9 cellular contexts compared by ENCODE assay signal in genomic region chr11:12864316-12865156, GRCh38.
DNase-seq lines count a peak whose midpoint lies in the region; ATAC-seq and TF ChIP-seq lines count a peak whose summit lies in the region.
"Had no signal": no experiment of that assay in that cellular context is flagged by ENCODE, and none has a peak within 500 bp of the region (broad histone marks: within the 10 kb centered on the region; RNA-seq: fewer than 3 reads in every experiment).

No MANE protein-coding gene starts in this region.

- peak overlapping the region; percentile 62 for H3K4me2 ChIP-seq in GM23338

- H3K27ac Mint-ChIP-seq in GM23338 = peak overlapping the region; percentile 99
- H3K27ac Mint-ChIP-seq: activated B cell treated with CpG ODN at 0.5 μM for 24 hours had no signal

- H3K4me3 Mint-ChIP-seq in GM23338 = peak overlapping the region; percentile 60
- H3K4me3 Mint-ChIP-seq: activated B cell treated with CpG ODN at 0.5 μM for 24 hours had no signal

- H3K27me3 Mint-ChIP-seq in GM23338 (ENCODE audit: insufficient read depth, low read depth, poor library complexity) = no peaks in the 10 kb centered on the region

- H3K9me3 Mint-ChIP-seq in GM23338 = no peaks in the 10 kb centered on the region; the same call in 2 of the 3 replicates
- H3K9me3 Mint-ChIP-seq: activated B cell treated with CpG ODN at 0.5 μM for 24 hours had no signal

- no peaks in the 10 kb centered on the region for H4K20me1 ChIP-seq in GM23338 (replicated peaks; ENCODE audit: insufficient read depth)

- H3K4me3 ChIP-seq in GM23338 = peak overlapping the region; percentile 30

- 0 out of 2 replicates have a peak, but pooled peaks cover 5% of the 10 kb centered on the region for H3F3A ChIP-seq in GM23338 (replicated peaks; ENCODE audit: low read depth)

- peaks cover 15% of the 10 kb centered on the region; the same call in 1 of the 2 replicates for H3K79me2 ChIP-seq in GM23338 (replicated peaks; ENCODE audit: insufficient read depth)

- peak overlapping the region; percentile 99 for H3K27ac ChIP-seq in GM23338 (ENCODE audit: low read depth)

- H3K4me1 ChIP-seq in GM23338 (ENCODE audit: insufficient read depth) = peaks cover 35% of the 10 kb centered on the region

- peaks cover 74% of the 10 kb centered on the region for H3K4me1 Mint-ChIP-seq in GM23338

- ATAC-seq in GM23338 = peak; percentile 82
- ATAC-seq in HG02884 (IDR thresholded peaks at IDR 0.05; ENCODE audit: unreplicated experiment) = no peak
- no peak for ATAC-seq in GM21737 (IDR thresholded peaks at IDR 0.05; ENCODE audit: unreplicated experiment)

- H3K36me3 Mint-ChIP-seq in GM23338 (ENCODE audit: low read depth) = peaks cover 8% of the 10 kb centered on the region; the same call in 2 of the 3 replicates

- no peaks in the 10 kb centered on the region for H3K36me3 ChIP-seq in GM23338 (ENCODE audit: insufficient read depth)

- TF ChIP-seq CTCF in GM23338 (conservative IDR thresholded peaks at IDR 0.05; ENCODE audit: low read depth in 2 of 2) = no peak

- peak; percentile 99 for DNase-seq in GM23338 (ENCODE audit: low spot score)
- DNase-seq in NCI-H774 (lab: John Stamatoyannopoulos, UW) = peak; percentile 84
- DNase-seq in fibroblast of peridontal ligament (ENCODE audit: extremely low read depth) = peak; percentile 78
- peak; percentile 26 for DNase-seq in pons (ENCODE audit: low spot score)
- no peak for DNase-seq in activated CD4-positive, CD25-positive, alpha-beta regulatory T cell (lab: John Stamatoyannopoulos, UW)
- no peak for DNase-seq in NCI-H446 (lab: John Stamatoyannopoulos, UW)
- DNase-seq: activated B cell treated with CpG ODN at 0.5 μM for 24 hours had no signal

- H3K27me3 ChIP-seq in GM23338 (ENCODE audit: insufficient read depth) = no peaks in the 10 kb centered on the region

- no peaks in the 10 kb centered on the region for H3K9me2 ChIP-seq in GM23338 (ENCODE audit: insufficient read depth)

- no peak overlapping the region for H2AFZ ChIP-seq in GM23338

TF ChIP-seq in GM23338, 12 proteins besides CTCF, POLR2A, EP300 and RAD21:
- TF ChIP-seq ETS1 (IDR thresholded peaks at IDR 0.05) (peak; percentile 87), EZH2phosphoT487 (IDR thresholded peaks at IDR 0.05; ENCODE audit: unreplicated experiment) (no peak), NANOG (IDR thresholded peaks at IDR 0.05; ENCODE audit: borderline replicate concordance) (peak; percentile 25), CREB1 (CRISPR knock-in tag; IDR thresholded peaks at IDR 0.05; ENCODE audit: low read depth) (peak; percentile 37; the same call in 1 of the 2 replicates)

Comparison
In these comparisons a context has a peak if more than half of its experiments do, and no peak if none do; other contexts are left out.
1. DNase-seq: peak in GM23338 (single experiment), NCI-H774 (single experiment), fibroblast of peridontal ligament (single experiment) and pons (single experiment); none in activated CD4-positive, CD25-positive, alpha-beta regulatory T cell (0 of 4) and NCI-H446 (0 of 2).